ENCODE assay signal across 15 cellular contexts in the genomic region with DNA sequence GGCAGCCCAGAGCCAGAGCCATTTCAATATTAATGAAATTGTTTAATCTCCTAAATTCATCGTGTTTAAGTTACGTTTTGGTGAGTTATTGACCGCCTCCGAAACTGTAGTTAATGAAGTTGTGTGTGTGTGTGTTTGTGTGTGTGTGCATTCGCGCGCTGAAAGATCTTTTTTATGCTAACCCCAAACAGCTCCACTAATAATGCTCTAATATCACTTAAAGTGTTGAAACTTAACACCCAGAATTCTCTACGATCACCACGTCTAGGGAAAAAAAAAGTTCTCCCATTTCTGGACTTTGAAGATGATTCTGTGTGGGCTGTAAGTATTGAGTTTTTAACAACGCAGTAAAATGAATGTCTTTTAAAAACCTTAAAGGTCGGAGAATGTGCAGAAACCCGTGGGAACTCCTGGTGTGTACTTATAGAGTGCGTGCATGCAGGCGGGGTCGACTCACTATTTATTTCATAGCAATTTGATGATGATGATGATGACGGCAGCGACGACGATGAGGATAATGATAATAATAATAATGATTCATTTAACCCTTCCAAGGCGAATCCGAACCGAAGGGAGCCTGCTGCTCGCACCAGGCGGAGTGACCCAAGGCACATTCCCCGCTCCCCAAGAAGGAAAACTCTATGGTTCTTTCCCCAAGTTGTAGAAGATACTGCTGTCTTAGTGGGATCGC. TPM values are rescaled to one million over a fixed set of nuclear protein-coding genes. Genes with fewer than 3 reads are reported as not detected.
A peak's percentile ranks its signal among the peaks of the same experiment; 100 is the strongest.
DNase-seq lines count a peak whose midpoint lies in the region; ATAC-seq and TF ChIP-seq lines count a peak whose summit lies in the region.
"Had no signal": no experiment of that assay in that cellular context is flagged by ENCODE, and none has a peak within 500 bp of the region (broad histone marks: within the 10 kb centered on the region; RNA-seq: fewer than 3 reads in every experiment).

No MANE protein-coding gene starts in this region.

- no peaks in the 10 kb centered on the region for H3K9me2 ChIP-seq in GM23338 (ENCODE audit: insufficient read depth)

- peak overlapping the region in 5 of 7 donors; percentile 45 to 96 (median 81) for H3K27ac Mint-ChIP-seq in CD4-positive, alpha-beta memory T cell
- H3K27ac Mint-ChIP-seq in GM23338 = no peak overlapping the region
- no peak overlapping the region for H3K27ac Mint-ChIP-seq in activated naive CD8-positive, alpha-beta T cell
- H3K27ac Mint-ChIP-seq in naive thymus-derived CD4-positive, alpha-beta T cell = peak overlapping the region in 8 of 9 donors; percentile 29 to 88 (median 65)
- H3K27ac Mint-ChIP-seq: CD14-positive monocyte had no signal

- 0 out of 2 replicates have a peak, but pooled peaks cover 2% of the 10 kb centered on the region for H4K20me1 ChIP-seq in GM23338 (replicated peaks; ENCODE audit: insufficient read depth)

- WGBS in upper lobe of left lung, 2 donors = 11 to 16% methylated on average over 25 to 26 of the region's 26 CpGs

- peaks cover 55% of the 10 kb centered on the region for H3K4me1 ChIP-seq in CD4-positive, alpha-beta memory T cell (ENCODE audit: insufficient read depth, low read length)
- H3K4me1 ChIP-seq in GM23338 (ENCODE audit: insufficient read depth) (peaks cover 45% of the 10 kb centered on the region), upper lobe of left lung (peaks cover 25 to 50% (median 31%) of the 10 kb centered on the region in 4 donors), left lung (peaks cover 22 to 34% of the 10 kb centered on the region in 2 donors)
- peaks cover 23 to 27% of the 10 kb centered on the region in 2 donors for H3K4me1 ChIP-seq in naive thymus-derived CD4-positive, alpha-beta T cell (ENCODE audit: control insufficient read depth in 2 of 2, insufficient read depth in 2 of 2, low read length in 2 of 2)

- no peak overlapping the region for H2AFZ ChIP-seq in GM23338

- no peak overlapping the region for H3K27ac ChIP-seq in CD4-positive, alpha-beta memory T cell (ENCODE audit: low read depth, low read length)
- no peak overlapping the region for H3K27ac ChIP-seq in GM23338 (ENCODE audit: low read depth)
- H3K27ac ChIP-seq in naive thymus-derived CD4-positive, alpha-beta T cell (ENCODE audit: low read depth, low read length) = no peak overlapping the region
- H3K27ac ChIP-seq in upper lobe of left lung = no peak overlapping the region
- H3K27ac ChIP-seq in left lung = no peak overlapping the region
- H3K27ac ChIP-seq: KMS-11 had no signal

- TF ChIP-seq POLR2A in upper lobe of left lung (IDR thresholded peaks at IDR 0.05) = no peak

- peaks cover 24% of the 10 kb centered on the region for H3K79me2 ChIP-seq in GM23338 (replicated peaks; ENCODE audit: insufficient read depth)

- DNase-seq in CD4-positive, alpha-beta memory T cell = no peak
- peak; percentile 45 for DNase-seq in GM23338 (ENCODE audit: low spot score)
- no peak for DNase-seq in naive thymus-derived CD4-positive, alpha-beta T cell
- no peak for DNase-seq in NCI-H526 (lab: John Stamatoyannopoulos, UW)
- DNase-seq in upper lobe of left lung = no peak
- DNase-seq in left lung = no peak
- DNase-seq: activated naive CD4-positive, alpha-beta T cell; NCI-H1436; stimulated activated CD4-positive, alpha-beta T cell treated with anti-CD3 and anti-CD28 coated beads, Interleukin-2, amount 100 ng/mL, for 48 hours had no signal

- ATAC-seq in GM23338 = no peak
- ATAC-seq in naive thymus-derived CD4-positive, alpha-beta T cell = no peak
- ATAC-seq in activated CD4-positive, CD25-positive, alpha-beta regulatory T cell treated with anti-CD3 and anti-CD28 coated beads, Interleukin-2, amount 50 U/mL, for 24 hours = no peak
- no peak for ATAC-seq in upper lobe of left lung (ENCODE audit: low FRiP score in 2 of 2)
- no peak for ATAC-seq in left lung

- peaks cover 71 to 77% of the 10 kb centered on the region in 2 donors for H3K27me3 Mint-ChIP-seq in CD4-positive, alpha-beta memory T cell
- peaks cover 76% of the 10 kb centered on the region for H3K27me3 Mint-ChIP-seq in GM23338 (ENCODE audit: insufficient read depth, low read depth, poor library complexity)
- H3K27me3 Mint-ChIP-seq in activated naive CD8-positive, alpha-beta T cell = peaks cover 60% of the 10 kb centered on the region
- H3K27me3 Mint-ChIP-seq in naive thymus-derived CD4-positive, alpha-beta T cell = peaks cover 70 to 94% (median 89%) of the 10 kb centered on the region in 5 donors

- H3K4me2 ChIP-seq in GM23338 = peak overlapping the region; percentile 94
- H3K4me2 ChIP-seq: KMS-11 had no signal

- peaks cover 27 to 73% (median 36%) of the 10 kb centered on the region in 4 donors for H3K4me1 Mint-ChIP-seq in CD4-positive, alpha-beta memory T cell
- peaks cover 63% of the 10 kb centered on the region for H3K4me1 Mint-ChIP-seq in GM23338
- H3K4me1 Mint-ChIP-seq in activated naive CD8-positive, alpha-beta T cell (ENCODE audit: low read depth) = peaks cover 46% of the 10 kb centered on the region
- peaks cover 30 to 74% (median 55%) of the 10 kb centered on the region in 7 donors for H3K4me1 Mint-ChIP-seq in naive thymus-derived CD4-positive, alpha-beta T cell

- peaks cover 22% of the 10 kb centered on the region for H3F3A ChIP-seq in GM23338 (replicated peaks; ENCODE audit: low read depth)

- no peaks in the 10 kb centered on the region for H3K36me3 ChIP-seq in CD4-positive, alpha-beta memory T cell (ENCODE audit: insufficient read depth, low read length)
- H3K36me3 ChIP-seq in GM23338 (ENCODE audit: insufficient read depth) = no peaks in the 10 kb centered on the region
- no peaks in the 10 kb centered on the region for H3K36me3 ChIP-seq in naive thymus-derived CD4-positive, alpha-beta T cell (ENCODE audit: control insufficient read depth in 2 of 3, insufficient read depth in 3 of 3, low read length in 3 of 3)
- no peaks in the 10 kb centered on the region for H3K36me3 ChIP-seq in upper lobe of left lung
- H3K36me3 ChIP-seq in left lung = no peaks in the 10 kb centered on the region

- H3K36me3 Mint-ChIP-seq in CD4-positive, alpha-beta memory T cell = peaks cover 0 to 24% of the 10 kb centered on the region in 2 donors
- no peaks in the 10 kb centered on the region; the same call in 1 of the 3 replicates for H3K36me3 Mint-ChIP-seq in GM23338 (ENCODE audit: low read depth)
- peaks cover 2% of the 10 kb centered on the region for H3K36me3 Mint-ChIP-seq in activated naive CD8-positive, alpha-beta T cell
- H3K36me3 Mint-ChIP-seq in naive thymus-derived CD4-positive, alpha-beta T cell = peaks cover 0 to 12% (median 8%) of the 10 kb centered on the region in 5 donors

- TF ChIP-seq CTCF in GM23338 (conservative IDR thresholded peaks at IDR 0.05; ENCODE audit: low read depth in 2 of 2) = no peak
- no peak for TF ChIP-seq CTCF in upper lobe of left lung (IDR thresholded peaks at IDR 0.05)
- TF ChIP-seq CTCF in left lung (IDR thresholded peaks at IDR 0.05) = no peak

- POLR2A ChIA-PET in CD4-positive, alpha-beta memory T cell (lab: Charles Lee; ENCODE audit: partially characterized antibody) = interaction anchor here (1.1 to 2.8 kb wide), 2 partner anchors 8 to 9 kb away, joined by 3 to 20 read pairs; no protein-coding TSS in a partner anchor
- POLR2A ChIA-PET in naive thymus-derived CD4-positive, alpha-beta T cell (lab: Charles Lee) = interaction anchor here (0.6 kb wide), 1 partner anchor 641 kb away, joined by 6 read pairs; no protein-coding TSS in a partner anchor

- H3K4me3 ChIP-seq in CD4-positive, alpha-beta memory T cell (ENCODE audit: low read length in 2 of 2) = no peak overlapping the region
- H3K4me3 ChIP-seq in GM23338 (peak overlapping the region; percentile 82), upper lobe of left lung (no peak overlapping the region), left lung (no peak overlapping the region)
- H3K4me3 ChIP-seq in naive thymus-derived CD4-positive, alpha-beta T cell (ENCODE audit: low read length) = no peak overlapping the region

- H3K9me3 Mint-ChIP-seq in CD4-positive, alpha-beta memory T cell = peaks cover 2 to 50% (median 27%) of the 10 kb centered on the region in 8 donors
- H3K9me3 Mint-ChIP-seq in GM23338 = no peaks in the 10 kb centered on the region
- H3K9me3 Mint-ChIP-seq in activated naive CD8-positive, alpha-beta T cell (ENCODE audit: low read depth) = peaks cover 3% of the 10 kb centered on the region
- H3K9me3 Mint-ChIP-seq in naive thymus-derived CD4-positive, alpha-beta T cell = peaks cover 0 to 39% (median 17%) of the 10 kb centered on the region in 11 donors

- H3K9me3 ChIP-seq in CD4-positive, alpha-beta memory T cell (ENCODE audit: control insufficient read depth in 1 of 2, low read length in 2 of 2) = no peaks in the 10 kb centered on the region
- H3K9me3 ChIP-seq in naive thymus-derived CD4-positive, alpha-beta T cell (ENCODE audit: control insufficient read depth in 2 of 3, low read length in 3 of 3) = peaks cover 0 to 15% (median 0%) of the 10 kb centered on the region in 3 experiments
- no peaks in the 10 kb centered on the region for H3K9me3 ChIP-seq in upper lobe of left lung
- H3K9me3 ChIP-seq in left lung = no peaks in the 10 kb centered on the region

- TF ChIP-seq EP300 in upper lobe of left lung (IDR thresholded peaks at IDR 0.05) = no peak

- intact Hi-C loops in CD4-positive, alpha-beta memory T cell (cut with micrococcal nuclease) = no loop called here
- intact Hi-C loops in naive thymus-derived CD4-positive, alpha-beta T cell (cut with micrococcal nuclease) = no loop called here
- intact Hi-C loops in left lung (cut with DNase I) = no loop called here

- peak overlapping the region; percentile 32 to 76 (median 46) for H3K4me3 Mint-ChIP-seq in CD4-positive, alpha-beta memory T cell
- H3K4me3 Mint-ChIP-seq in GM23338 = peak overlapping the region; percentile 79
- peak overlapping the region; percentile 17 for H3K4me3 Mint-ChIP-seq in activated naive CD8-positive, alpha-beta T cell
- peak overlapping the region in 9 of 10 donors; percentile 5 to 63 (median 20) for H3K4me3 Mint-ChIP-seq in naive thymus-derived CD4-positive, alpha-beta T cell

- H3K27me3 ChIP-seq in CD4-positive, alpha-beta memory T cell (ENCODE audit: insufficient read depth, low read length) = peaks cover 89% of the 10 kb centered on the region
- peaks cover 70% of the 10 kb centered on the region for H3K27me3 ChIP-seq in GM23338 (ENCODE audit: insufficient read depth)
- H3K27me3 ChIP-seq in naive thymus-derived CD4-positive, alpha-beta T cell (ENCODE audit: control insufficient read depth in 2 of 2, insufficient read depth in 2 of 2, low read length in 2 of 2) = peaks cover 23 to 94% of the 10 kb centered on the region in 2 donors
- peaks cover 0 to 87% (median 53%) of the 10 kb centered on the region in 4 donors for H3K27me3 ChIP-seq in upper lobe of left lung
- H3K27me3 ChIP-seq in left lung = peaks cover 100% of the 10 kb centered on the region in 2 donors

- CTCF ChIA-PET in CD4-positive, alpha-beta memory T cell (lab: Charles Lee; ENCODE audit: partially characterized antibody) = interaction anchor here (1.0 to 2.1 kb wide), 2 partner anchors 85 to 177 kb away, joined by 3 to 9 read pairs; no protein-coding TSS in a partner anchor
- CTCF ChIA-PET in naive thymus-derived CD4-positive, alpha-beta T cell (lab: Charles Lee) = interaction anchor here (0.5 kb wide), 1 partner anchor 14 kb away, joined by 3 read pairs; no protein-coding TSS in a partner anchor

RNA-seq across cellular contexts. Expression of gene FOXB1, which starts 1.4 kb away (rescaled TPM):
- under 1 TPM in 1 of 2 experiments, not detected in 1; 0.14 TPM for total RNA-seq in CD4-positive, alpha-beta memory T cell
- polyA plus RNA-seq in CD4-positive, alpha-beta memory T cell = under 1 TPM in 1 of 2 donors, not detected in 1; 0.14 TPM
- total RNA-seq in GM23338 (2014; rRNA removed; shearing (Covaris generic)) = 3.1 and 4.7 TPM in 2 replicates
- polyA plus RNA-seq in GM23338 (2016; fragmentation: Nextera tagmentation; extraction: Ambion mirVana) = 5.4 and 6.7 TPM in 2 replicates
- under 1 TPM in 4 of 5 experiments, not detected in 1; 0.12 to 0.97 (median 0.27) TPM for total RNA-seq in naive thymus-derived CD4-positive, alpha-beta T cell
- polyA plus RNA-seq in naive thymus-derived CD4-positive, alpha-beta T cell = under 1 TPM in 1 of 2 donors, not detected in 1; 0.91 TPM
- total RNA-seq in upper lobe of left lung (not detected), left lung (not detected)
- total RNA-seq: cardiac septum, G401 had no signal
- polyA plus RNA-seq: CD14-positive monocyte had no signal

Comparison
In these comparisons a context has a peak if more than half of its experiments do, and no peak if none do; other contexts are left out.
1. H3K27ac Mint-ChIP-seq: peak in CD4-positive, alpha-beta memory T cell (5 of 7) and naive thymus-derived CD4-positive, alpha-beta T cell (8 of 9); none in GM23338 (single experiment) and activated naive CD8-positive, alpha-beta T cell (single experiment).
2. H3K4me3 Mint-ChIP-seq: peak in every context shown above with its lines; median percentile 79 in GM23338; 46 in CD4-positive, alpha-beta memory T cell; 20 in naive thymus-derived CD4-positive, alpha-beta T cell; 17 in activated naive CD8-positive, alpha-beta T cell.